8 cellular contexts compared by ENCODE assay signal in genomic region chr1:210292276-210292851, GRCh38. TPM values are rescaled to one million over a fixed set of nuclear protein-coding genes. Genes with fewer than 3 reads are reported as not detected.
A peak's percentile ranks its signal among the peaks of the same experiment; 100 is the strongest.
DNase-seq lines count a peak whose midpoint lies in the region; ATAC-seq and TF ChIP-seq lines count a peak whose summit lies in the region.

No MANE protein-coding gene starts in this region.

- H3K27me3 ChIP-seq in BJ (ENCODE audit: control insufficient read depth, insufficient read depth, low read length) = no peaks in the 10 kb centered on the region; the same call in 1 of the 2 replicates

- WGBS in urinary bladder = 3% methylated on average over 52 of the region's 52 CpGs

- POLR2A ChIA-PET in BJ (lab: Charles Lee) = interaction anchor here (0.6 to 2.4 kb wide), 5 partner anchors 13 to 59 kb away, joined by 3 to 14 read pairs (median 6); no protein-coding TSS in a partner anchor

- CTCF ChIA-PET in BJ (lab: Yijun Ruan, JAX) = interaction anchor here (0.7 to 2.7 kb wide), 10 partner anchors 9 to 232 kb away, joined by 3 to 9 read pairs (median 4); no protein-coding TSS in a partner anchor

- H3K36me3 Mint-ChIP-seq in osteocyte (ENCODE audit: unreplicated experiment) = peaks cover 2% of the 10 kb centered on the region

- H3K4me1 ChIP-seq in urinary bladder (ENCODE audit: insufficient read depth) = peaks cover 3% of the 10 kb centered on the region

- H3K4me3 Mint-ChIP-seq in osteocyte (ENCODE audit: unreplicated experiment) = peak overlapping the region; percentile 74

- peak; percentile 67 for ATAC-seq in GM19455 (IDR thresholded peaks at IDR 0.05; ENCODE audit: unreplicated experiment)

- TF ChIP-seq CTCF in BJ (IDR thresholded peaks at IDR 0.05; ENCODE audit: insufficient read depth, low read depth, low read length) (peak; percentile 16; the same call in 1 of the 2 replicates), foreskin fibroblast (IDR thresholded peaks at IDR 0.05; ENCODE audit: low read depth, low read length) (peak; percentile 25), osteocyte (IDR thresholded peaks at IDR 0.05) (peak; percentile 41)

- H3K4me1 Mint-ChIP-seq in osteocyte (ENCODE audit: unreplicated experiment) = peaks cover 62% of the 10 kb centered on the region

- peak overlapping the region; percentile 99 for H3K27ac Mint-ChIP-seq in osteocyte (ENCODE audit: unreplicated experiment)

- no peaks in the 10 kb centered on the region for H3K36me3 ChIP-seq in BJ (ENCODE audit: control insufficient read depth, insufficient read depth, low read length)
- H3K36me3 ChIP-seq in urinary bladder (ENCODE audit: insufficient read depth) = no peaks in the 10 kb centered on the region

- H3K9me3 Mint-ChIP-seq in osteocyte (ENCODE audit: unreplicated experiment) = no peaks in the 10 kb centered on the region

- H3K27ac ChIP-seq in urinary bladder (ENCODE audit: low read depth) = peak overlapping the region; percentile 19

- no peak for DNase-seq in BJ (ENCODE audit: low read depth)
- DNase-seq in NCI-H1930 (lab: John Stamatoyannopoulos, UW) = peak; percentile 66 to 76
- peak; percentile 30 for DNase-seq in activated T-cell treated with anti-CD3 and anti-CD28 coated beads, Interleukin-2, amount 50 U/mL, for 1 hour
- peak in 1 of 2 donors; percentile 81 for DNase-seq in foreskin fibroblast
- peak; percentile 96 for DNase-seq in osteocyte (ENCODE audit: extremely low spot score, unreplicated experiment)
- no peak for DNase-seq in dermis blood vessel endothelial cell

- H3K4me3 ChIP-seq in BJ (ENCODE audit: low read depth, low read length) (peak overlapping the region; percentile 35), foreskin fibroblast (ENCODE audit: low read depth in 1 of 2, low read length in 2 of 2) (peak overlapping the region; percentile 40 to 53), urinary bladder (ENCODE audit: low read depth, low read length) (peak overlapping the region; percentile 41)

- no peaks in the 10 kb centered on the region for H3K27me3 Mint-ChIP-seq in osteocyte (ENCODE audit: unreplicated experiment)

RNA-seq across cellular contexts. Expression of gene HHAT, which starts 36.3 kb away (rescaled TPM):
- polyA plus RNA-seq in BJ (2011; rRNA removed) = 6.6 and 7.2 TPM in 2 replicates
- polyA minus RNA-seq in BJ (2011; rRNA and poly(A)+ RNA removed) = 9.8 and 10.7 TPM in 2 replicates
- 6.0 and 7.0 TPM in 2 replicates for total RNA-seq in osteocyte
- total RNA-seq in urinary bladder = 10.8 TPM
- polyA plus RNA-seq in urinary bladder = 3.3 TPM
- total RNA-seq in dermis blood vessel endothelial cell = 1.8 and 4.8 TPM in 2 replicates

RNA-seq across cellular contexts. Expression of gene SERTAD4, which starts 59.8 kb away (rescaled TPM):
- polyA plus RNA-seq in BJ (2011; rRNA removed) (6.2 and 8.7 TPM in 2 replicates), urinary bladder (1.4 TPM)
- polyA minus RNA-seq in BJ (2011; rRNA and poly(A)+ RNA removed) = 1.9 and 3.4 TPM in 2 replicates
- total RNA-seq in osteocyte (40.5 and 47.2 TPM in 2 replicates), urinary bladder (6.9 TPM), dermis blood vessel endothelial cell (1.1 and 3.9 TPM in 2 replicates)

Comparison
In these comparisons a context has a peak if more than half of its experiments do, and no peak if none do; other contexts are left out.
1. DNase-seq: peak in NCI-H1930 (2 of 2), activated T-cell treated with anti-CD3 and anti-CD28 coated beads, Interleukin-2, amount 50 U/mL, for 1 hour (single experiment) and osteocyte (single experiment); none in BJ (single experiment) and dermis blood vessel endothelial cell (single experiment).
2. Peak in every context shown above with its lines, with median percentiles within 50 percentile points of each other: H3K4me3 ChIP-seq and CTCF ChIP-seq.